In the genomic region with DNA sequence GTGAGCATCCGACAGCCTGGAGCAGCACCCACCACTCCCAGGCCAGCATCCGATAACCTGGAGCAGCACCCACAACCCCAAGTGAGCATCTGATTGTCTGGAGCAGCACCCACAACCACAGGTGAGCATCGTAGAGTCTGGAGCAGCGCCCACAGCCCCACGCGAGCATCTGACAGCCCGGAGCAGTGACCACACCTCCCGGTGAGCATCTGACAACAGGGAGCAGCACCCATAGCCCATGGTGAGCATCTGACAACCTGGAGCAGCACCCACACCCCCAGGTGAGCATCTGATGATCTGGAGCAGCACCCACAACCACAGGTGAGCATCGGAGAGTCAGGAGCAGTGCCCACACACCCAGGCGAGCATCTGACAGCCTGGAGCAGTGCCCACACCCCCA, we compare ENCODE assay signal across 5 cellular contexts. TPM values are rescaled to one million over a fixed set of nuclear protein-coding genes. Genes with fewer than 3 reads are reported as not detected.
"Had no signal": no experiment of that assay in that cellular context is flagged by ENCODE, and none has a peak within 500 bp of the region (broad histone marks: within the 10 kb centered on the region; RNA-seq: fewer than 3 reads in every experiment).

No MANE protein-coding gene starts in this region.

RNA-seq across cellular contexts. Expression of a gene that starts 25.1 kb away (rescaled TPM):
- total RNA-seq: bronchial epithelial cell, gastrocnemius medialis, kidney epithelial cell, smooth muscle cell, thoracic aorta had no signal
